ENCODE assay signal across 4 cellular contexts in genomic region chr20:33981964-33982363, GRCh38.
TF ChIP-seq lines count a peak whose summit lies in the region.

No MANE protein-coding gene starts in this region.

TF ChIP-seq in SK-N-SH, 30 proteins besides CTCF, POLR2A, EP300 and RAD21 (continued from another document):
- TF ChIP-seq USF2 (IDR thresholded peaks at IDR 0.05; ENCODE audit: borderline replicate concordance, low read depth, low read length) (no peak), MAX (IDR thresholded peaks at IDR 0.05; ENCODE audit: low read depth) (no peak), REST (IDR thresholded peaks at IDR 0.05; ENCODE audit: low read depth, low read length) (peak; percentile 90), RCOR1 (IDR thresholded peaks at IDR 0.05; ENCODE audit: low read length) (no peak)
- TF ChIP-seq, protein P1, sequence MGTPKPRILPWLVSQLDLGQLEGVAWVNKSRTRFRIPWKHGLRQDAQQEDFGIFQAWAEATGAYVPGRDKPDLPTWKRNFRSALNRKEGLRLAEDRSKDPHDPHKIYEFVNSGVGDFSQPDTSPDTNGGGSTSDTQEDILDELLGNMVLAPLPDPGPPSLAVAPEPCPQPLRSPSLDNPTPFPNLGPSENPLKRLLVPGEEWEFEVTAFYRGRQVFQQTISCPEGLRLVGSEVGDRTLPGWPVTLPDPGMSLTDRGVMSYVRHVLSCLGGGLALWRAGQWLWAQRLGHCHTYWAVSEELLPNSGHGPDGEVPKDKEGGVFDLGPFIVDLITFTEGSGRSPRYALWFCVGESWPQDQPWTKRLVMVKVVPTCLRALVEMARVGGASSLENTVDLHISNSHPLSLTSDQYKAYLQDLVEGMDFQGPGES (IDR thresholded peaks at IDR 0.05; ENCODE audit: low read depth, low read length), result no peak

TF ChIP-seq in SK-N-SH treated with all-trans-retinoic acid at 6 μM for 48 hours, 23 proteins besides CTCF, POLR2A, EP300 and RAD21 (continued from another document):
- TF ChIP-seq POU6F1 (CRISPR knock-in tag; IDR thresholded peaks at IDR 0.05; ENCODE audit: borderline replicate concordance, low read depth) (no peak), ZNF565 (CRISPR knock-in tag; conservative IDR thresholded peaks at IDR 0.05; ENCODE audit: low read depth) (no peak), PATZ1 (CRISPR knock-in tag; IDR thresholded peaks at IDR 0.05; ENCODE audit: borderline replicate concordance) (no peak), ZC3H10 (CRISPR knock-in tag; IDR thresholded peaks at IDR 0.05) (no peak), TOX (CRISPR knock-in tag; IDR thresholded peaks at IDR 0.05; ENCODE audit: borderline replicate concordance) (no peak), ZNF70 (CRISPR knock-in tag; IDR thresholded peaks at IDR 0.05) (no peak), ZNF8 (CRISPR knock-in tag; IDR thresholded peaks at IDR 0.05) (no peak), OSR1 (CRISPR knock-in tag; IDR thresholded peaks at IDR 0.05) (no peak), ISL1 (CRISPR knock-in tag; IDR thresholded peaks at IDR 0.05) (no peak)
- TF ChIP-seq, protein P2, sequence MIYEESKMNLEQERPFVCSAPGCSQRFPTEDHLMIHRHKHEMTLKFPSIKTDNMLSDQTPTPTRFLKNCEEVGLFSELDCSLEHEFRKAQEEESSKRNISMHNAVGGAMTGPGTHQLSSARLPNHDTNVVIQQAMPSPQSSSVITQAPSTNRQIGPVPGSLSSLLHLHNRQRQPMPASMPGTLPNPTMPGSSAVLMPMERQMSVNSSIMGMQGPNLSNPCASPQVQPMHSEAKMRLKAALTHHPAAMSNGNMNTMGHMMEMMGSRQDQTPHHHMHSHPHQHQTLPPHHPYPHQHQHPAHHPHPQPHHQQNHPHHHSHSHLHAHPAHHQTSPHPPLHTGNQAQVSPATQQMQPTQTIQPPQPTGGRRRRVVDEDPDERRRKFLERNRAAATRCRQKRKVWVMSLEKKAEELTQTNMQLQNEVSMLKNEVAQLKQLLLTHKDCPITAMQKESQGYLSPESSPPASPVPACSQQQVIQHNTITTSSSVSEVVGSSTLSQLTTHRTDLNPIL (CRISPR knock-in tag; IDR thresholded peaks at IDR 0.05; ENCODE audit: low read depth), result no peak

TF ChIP-seq in Ishikawa, 13 proteins besides CTCF, POLR2A, EP300 and RAD21 (continued from another document):
- TF ChIP-seq REST (IDR thresholded peaks at IDR 0.05; ENCODE audit: low read depth), result peak; percentile 81

TF ChIP-seq in K562, 482 proteins besides CTCF, POLR2A, EP300 and RAD21:
- TF ChIP-seq REST (CRISPR knock-in tag; IDR thresholded peaks at IDR 0.05; ENCODE audit: low read depth) (0 out of 2 replicates have a peak, but pooled peaks have one; percentile 55), MCM5 (IDR thresholded peaks at IDR 0.05; ENCODE audit: low read depth) (no peak), MIER1 (IDR thresholded peaks at IDR 0.05; ENCODE audit: low read depth) (peak; percentile 85), EHMT2 (IDR thresholded peaks at IDR 0.05) (peak; percentile 90)
